ENCODE assay signal across 8 cellular contexts in genomic region chr2:58762176-58762781, GRCh38.
A peak's percentile ranks its signal among the peaks of the same experiment; 100 is the strongest.
DNase-seq lines count a peak whose midpoint lies in the region; ATAC-seq, FAIRE-seq and TF ChIP-seq lines count a peak whose summit lies in the region.

No MANE protein-coding gene starts in this region.

- dilution Hi-C loops in endothelial cell of umbilical vein (cut with MboI; ENCODE audit: extremely low pct_ligation_motif_present, low sequenced_read_pairs): no loop called here

- no peaks in the 10 kb centered on the region for H3K9me1 ChIP-seq in endothelial cell of umbilical vein (replicated peaks; ENCODE audit: control insufficient read depth, extremely low read depth, insufficient read depth, low read length)

- TF ChIP-seq CTCF in KMS-11 (conservative IDR thresholded peaks at IDR 0.05; ENCODE audit: low read depth, low read length): peak; percentile 88
- TF ChIP-seq CTCF in endothelial cell of umbilical vein (IDR thresholded peaks at IDR 0.05; ENCODE audit: extremely low read depth in 1 of 2, insufficient read depth in 1 of 2, low read depth in 1 of 2, low read length in 2 of 2): peak; percentile 54 to 58
- peak; percentile 65 to 73 (median 68) for TF ChIP-seq CTCF in nephron (IDR thresholded peaks at IDR 0.05; ENCODE audit: unreplicated experiment in 3 of 3)

- TF ChIP-seq POLR2A in endothelial cell of umbilical vein (IDR thresholded peaks at IDR 0.05; ENCODE audit: low read depth, low read length): no peak

- no peaks in the 10 kb centered on the region for H3K36me3 Mint-ChIP-seq in nephron (ENCODE audit: low read depth)

- H3K79me2 ChIP-seq in KMS-11 (ENCODE audit: insufficient read depth, low read depth) (no peaks in the 10 kb centered on the region), endothelial cell of umbilical vein (ENCODE audit: control insufficient read depth, insufficient read depth, low read length) (no peaks in the 10 kb centered on the region)

- H3K4me1 ChIP-seq in KMS-11 (ENCODE audit: low read depth, poor library complexity, severe bottlenecking): peaks cover 43% of the 10 kb centered on the region
- no peaks in the 10 kb centered on the region for H3K4me1 ChIP-seq in SJSA1 (replicated peaks)
- no peaks in the 10 kb centered on the region for H3K4me1 ChIP-seq in endothelial cell of umbilical vein (ENCODE audit: control insufficient read depth, extremely low read depth, insufficient read depth, low read length)

- H3K27ac ChIP-seq in KMS-11 (no peak overlapping the region), SJSA1 (no peak overlapping the region), endothelial cell of umbilical vein (ENCODE audit: insufficient read depth, low read depth, low read length) (no peak overlapping the region)

- H3K4me2 ChIP-seq in KMS-11 (peak overlapping the region; percentile 11; the same call in 1 of the 2 replicates), endothelial cell of umbilical vein (ENCODE audit: insufficient read depth, low read length) (no peak overlapping the region)

- no peaks in the 10 kb centered on the region for H4K20me1 ChIP-seq in KMS-11 (ENCODE audit: insufficient read depth)
- H4K20me1 ChIP-seq in endothelial cell of umbilical vein (replicated peaks; ENCODE audit: control insufficient read depth, extremely low read depth, insufficient read depth, low read length): no peaks in the 10 kb centered on the region

- intact Hi-C loops in endothelial cell of umbilical vein (cut with micrococcal nuclease): loop anchor here (1.0 to 10.0 kb wide), 6 partner anchors 191 to 1913 kb away; no protein-coding TSS in a partner anchor

- H3K27me3 Mint-ChIP-seq in nephron (ENCODE audit: low read depth): peaks cover 4% of the 10 kb centered on the region

- no peaks in the 10 kb centered on the region; the same call in 1 of the 2 replicates for H3K27me3 ChIP-seq in KMS-11 (ENCODE audit: insufficient read depth, low read depth)
- no peaks in the 10 kb centered on the region for H3K27me3 ChIP-seq in SJSA1 (replicated peaks)
- H3K27me3 ChIP-seq in endothelial cell of umbilical vein (ENCODE audit: control insufficient read depth in 2 of 2, insufficient read depth in 2 of 2, low read length in 2 of 2): peaks cover 0 to 2% of the 10 kb centered on the region in 2 experiments

- no peaks in the 10 kb centered on the region for H3K9me3 Mint-ChIP-seq in nephron

- H3K4me3 ChIP-seq in KMS-11 (IDR thresholded peaks at IDR 0.05; ENCODE audit: insufficient read depth, low read depth, low read length): no peak overlapping the region
- no peak overlapping the region for H3K4me3 ChIP-seq in SJSA1
- H3K4me3 ChIP-seq in endothelial cell of umbilical vein (replicated peaks in 1 of 3; ENCODE audit: insufficient read depth in 1 of 3, low read depth in 1 of 3, low read length in 3 of 3): no peak overlapping the region

- peak; percentile 83 for ATAC-seq in GM21723 (IDR thresholded peaks at IDR 0.05; ENCODE audit: unreplicated experiment)

- POLR2A ChIA-PET in endothelial cell of umbilical vein (lab: Charles Lee): no interaction called here

- CTCF ChIA-PET in endothelial cell of umbilical vein (lab: Charles Lee): interaction anchor here (0.9 to 3.9 kb wide), 7 partner anchors 8 to 1913 kb away, joined by 3 to 61 read pairs (median 7); no protein-coding TSS in a partner anchor

- BruUV-seq in endothelial cell of umbilical vein (replicated peaks; lab: Mats Ljungman, UMichigan): no TSS peak

- no peaks in the 10 kb centered on the region for H3K36me3 ChIP-seq in KMS-11 (ENCODE audit: insufficient read depth)
- H3K36me3 ChIP-seq in SJSA1: no peaks in the 10 kb centered on the region
- H3K36me3 ChIP-seq in endothelial cell of umbilical vein (ENCODE audit: control insufficient read depth in 2 of 2, extremely low read depth in 1 of 2, insufficient read depth in 2 of 2, low read length in 2 of 2): no peaks in the 10 kb centered on the region

- H3K9me3 ChIP-seq in SJSA1 (replicated peaks) (no peaks in the 10 kb centered on the region), endothelial cell of umbilical vein (replicated peaks; ENCODE audit: control insufficient read depth, insufficient read depth, low read length) (no peaks in the 10 kb centered on the region)

- no peak overlapping the region for H3K27ac Mint-ChIP-seq in nephron

- peak; percentile 15 for DNase-seq in activated T-cell treated with anti-CD3 and anti-CD28 coated beads, Interleukin-2, amount 50 U/mL, for 1 hour
- no peak for DNase-seq in activated T-cell treated with anti-CD3 and anti-CD28 coated beads for 4 hours
- DNase-seq in SJSA1 (ENCODE audit: low read depth in 1 of 2, low spot score in 2 of 2): peak; percentile 57 to 64
- DNase-seq in endothelial cell of umbilical vein (ENCODE audit: low read depth, low spot score): peak; percentile 40
- DNase-seq in T-helper 9 cell: no peak

- FAIRE-seq in endothelial cell of umbilical vein (lab: Jason Lieb, UNC): peak; percentile 65

- no peak overlapping the region for H3K4me3 Mint-ChIP-seq in nephron

- no peaks in the 10 kb centered on the region for H3K4me1 Mint-ChIP-seq in nephron

- H3K9ac ChIP-seq in KMS-11: no peak overlapping the region
- H3K9ac ChIP-seq in endothelial cell of umbilical vein (replicated peaks; ENCODE audit: extremely low read depth, insufficient read depth, low read length): no peak overlapping the region

- H2AFZ ChIP-seq in KMS-11 (ENCODE audit: low read depth) (no peak overlapping the region), endothelial cell of umbilical vein (ENCODE audit: low read depth, low read length) (no peak overlapping the region)

TF ChIP-seq in endothelial cell of umbilical vein, 7 proteins besides CTCF, POLR2A, EP300 and RAD21:
- TF ChIP-seq POLR2AphosphoS5 (IDR thresholded peaks at IDR 0.05; ENCODE audit: insufficient read depth, low read depth, low read length): no peak
- no peak for TF ChIP-seq MAX (IDR thresholded peaks at IDR 0.05; ENCODE audit: insufficient read depth, insufficient read length)
- no peak for TF ChIP-seq EZH2 (IDR thresholded peaks at IDR 0.05; ENCODE audit: borderline replicate concordance, low read depth, low read length, severe bottlenecking)
- no peak for TF ChIP-seq MYC (IDR thresholded peaks at IDR 0.05; ENCODE audit: low read depth, low read length)
- no peak for TF ChIP-seq FOS (IDR thresholded peaks at IDR 0.05; ENCODE audit: borderline replicate concordance, insufficient read depth, low read length)
- TF ChIP-seq JUN (IDR thresholded peaks at IDR 0.05; ENCODE audit: borderline replicate concordance, insufficient read depth, insufficient read length, low read depth): no peak
- TF ChIP-seq GATA2 (IDR thresholded peaks at IDR 0.05; ENCODE audit: insufficient read depth, insufficient read length, low read depth, low read length): no peak
TF ChIP-seq in endothelial cell of umbilical vein: peak in this region for 0.

Comparison
In these comparisons a context has a peak if more than half of its experiments do, and no peak if none do; other contexts are left out.
1. DNase-seq: peak in activated T-cell treated with anti-CD3 and anti-CD28 coated beads, Interleukin-2, amount 50 U/mL, for 1 hour (single experiment), SJSA1 (2 of 2) and endothelial cell of umbilical vein (single experiment); none in activated T-cell treated with anti-CD3 and anti-CD28 coated beads for 4 hours (single experiment) and T-helper 9 cell (single experiment).
2. Peak in every context shown above with its lines, with median percentiles within 50 percentile points of each other: CTCF ChIP-seq.